10 cellular contexts compared by ENCODE assay signal in genomic region chr19:43607238-43608205, GRCh38. TPM values are rescaled to one million over a fixed set of nuclear protein-coding genes. Genes with fewer than 3 reads are reported as not detected.
DNase-seq lines count a peak whose midpoint lies in the region; ATAC-seq and TF ChIP-seq lines count a peak whose summit lies in the region.
"Had no signal": no experiment of that assay in that cellular context is flagged by ENCODE, and none has a peak within 500 bp of the region (broad histone marks: within the 10 kb centered on the region; RNA-seq: fewer than 3 reads in every experiment).

No MANE protein-coding gene starts in this region.

- peaks cover 41% of the 10 kb centered on the region for H3K4me1 ChIP-seq in A673 (ENCODE audit: insufficient read depth, low read length, poor library complexity, severe bottlenecking)
- H3K4me1 ChIP-seq in iPS-15b (ENCODE audit: control insufficient read depth, insufficient read depth, low read length) = no peaks in the 10 kb centered on the region
- H3K4me1 ChIP-seq: gastroesophageal sphincter, uterus had no signal

- no peak for TF ChIP-seq CTCF in A673 (conservative IDR thresholded peaks at IDR 0.05; ENCODE audit: low read depth, low read length)

- POLR2A ChIA-PET in A673 (lab: Charles Lee; ENCODE audit: low non-redundant PET) (interaction anchor here (0.9 kb wide), 1 partner anchor 12 kb away, joined by 14 read pairs; the partner anchor contains the start of gene IRGQ), T-cell (lab: Charles Lee) (interaction anchor here in 1 of 2 donors (0.5 kb wide), 1 partner anchor 111 kb away, joined by 4 read pairs; no protein-coding TSS in a partner anchor)

- H3K27ac Mint-ChIP-seq in T-cell = peak overlapping the region; percentile 36 to 68

- DNase-seq in A673 (ENCODE audit: low spot score) = no peak
- no peak for DNase-seq in T-cell
- DNase-seq in NCI-H748 (lab: John Stamatoyannopoulos, UW; ENCODE audit: unreplicated experiment) = no peak
- no peak for DNase-seq in AML-193 (lab: John Stamatoyannopoulos, UW)
- DNase-seq: NCI-H1092, NCI-H446 treated with DMSO at 0.1 percent for 48 hours, uterus had no signal

- no peaks in the 10 kb centered on the region for H3K27me3 Mint-ChIP-seq in T-cell

- peaks cover 13% of the 10 kb centered on the region for H3K36me3 ChIP-seq in A673 (ENCODE audit: insufficient read depth, low read length, poor library complexity, severe bottlenecking)
- H3K36me3 ChIP-seq in iPS-15b (ENCODE audit: control insufficient read depth, insufficient read depth, low read length) = no peaks in the 10 kb centered on the region
- H3K36me3 ChIP-seq: uterus had no signal

- ATAC-seq in T-cell (replicated peaks in 1 of 4) (peak in 2 of 4 experiments; percentile 17 to 46), HG02678 (IDR thresholded peaks at IDR 0.05; ENCODE audit: unreplicated experiment) (no peak)
- ATAC-seq: gastroesophageal sphincter had no signal

- peaks cover 20% of the 10 kb centered on the region for H3K36me3 Mint-ChIP-seq in T-cell

- CTCF ChIA-PET in A673 (lab: Charles Lee) (no interaction called here), T-cell (lab: Charles Lee) (no interaction called here)

- peak overlapping the region; percentile 24 for H3K9ac ChIP-seq in iPS-15b (ENCODE audit: low read depth, low read length)

- BruUV-seq in A673 (replicated peaks; lab: Mats Ljungman, UMichigan) = TSS peak; percentile 61

- no peaks in the 10 kb centered on the region for H3K9me3 Mint-ChIP-seq in T-cell

- no peaks in the 10 kb centered on the region for H3K9me3 ChIP-seq in A673 (ENCODE audit: low read depth, low read length, poor library complexity, severe bottlenecking)
- H3K9me3 ChIP-seq in iPS-15b (ENCODE audit: control insufficient read depth, insufficient read depth, low read length) = no peaks in the 10 kb centered on the region
- H3K9me3 ChIP-seq: gastroesophageal sphincter, uterus had no signal

- no peak overlapping the region for H3K4me3 Mint-ChIP-seq in T-cell

- intact Hi-C loops in A673 (cut with micrococcal nuclease; ENCODE audit: unreplicated experiment) = no loop called here

- peaks cover 14 to 18% (median 14%) of the 10 kb centered on the region in 3 donors for H3K4me1 Mint-ChIP-seq in T-cell

- H3K27ac ChIP-seq in A673 (ENCODE audit: low read depth, low read length, poor library complexity, severe bottlenecking) = peak overlapping the region; percentile 76
- H3K27ac ChIP-seq: gastroesophageal sphincter, uterus had no signal

- H3K27me3 ChIP-seq in A673 (replicated peaks; ENCODE audit: insufficient read depth, low read depth, low read length, poor library complexity) (no peaks in the 10 kb centered on the region), iPS-15b (ENCODE audit: control insufficient read depth, insufficient read depth, low read length) (no peaks in the 10 kb centered on the region)
- H3K27me3 ChIP-seq: gastroesophageal sphincter, uterus had no signal

- H3K4me3 ChIP-seq in A673 (ENCODE audit: low read depth, low read length, poor library complexity, severe bottlenecking) = no peak overlapping the region
- H3K4me3 ChIP-seq in iPS-15b (ENCODE audit: low read depth, low read length) = no peak overlapping the region
- H3K4me3 ChIP-seq: gastroesophageal sphincter, uterus had no signal

RNA-seq across cellular contexts. Expression of gene SRRM5, which starts 4.4 kb away (rescaled TPM):
- total RNA-seq in A673 (2021) (0.62 and 0.66 TPM in 2 replicates), T-cell (1 to 10 TPM in 4 of 5 donors, under 1 TPM in 1; 0.55 to 1.6 (median 1.2) TPM)

RNA-seq across cellular contexts. Expression of gene ZNF576, which starts 11.1 kb away (rescaled TPM):
- 19.2 and 20.3 TPM in 2 replicates for total RNA-seq in A673 (2021)
- total RNA-seq in T-cell = 10 to 100 TPM in 3 of 5 donors, 1 to 10 TPM in 2; 5.4 to 19.6 (median 16.9) TPM

RNA-seq across cellular contexts. Expression of gene IRGQ, which starts 11.6 kb away (rescaled TPM):
- total RNA-seq in A673 (2021) (34.1 and 37.7 TPM in 2 replicates), T-cell (10 to 100 TPM; 17.5 to 30.2 (median 19.9) TPM)

RNA-seq across cellular contexts. Expression of gene ZNF428, which starts 11.9 kb away (rescaled TPM):
- 65.7 and 72.4 TPM in 2 replicates for total RNA-seq in A673 (2021)
- total RNA-seq in T-cell = 10 to 100 TPM; 28.9 to 35.2 (median 34.5) TPM

RNA-seq across cellular contexts. Expression of gene PINLYP, which starts 31.9 kb away (rescaled TPM):
- total RNA-seq in A673 (2021) (14.3 and 15.6 TPM in 2 replicates), T-cell (1 to 10 TPM in 3 of 5 donors, under 1 TPM in 2; 0.28 to 2.5 (median 1.5) TPM)
